Comparison of ENCODE assay signal across 8 cellular contexts in genomic region chr2:159124441-159124911, GRCh38.
DNase-seq lines count a peak whose midpoint lies in the region; ATAC-seq and TF ChIP-seq lines count a peak whose summit lies in the region.

No MANE protein-coding gene starts in this region.

- H3K4me1 Mint-ChIP-seq in CD4-positive, alpha-beta memory T cell, result peaks cover 9 to 22% (median 11%) of the 10 kb centered on the region in 4 donors
- peaks cover 17% of the 10 kb centered on the region for H3K4me1 Mint-ChIP-seq in activated naive CD8-positive, alpha-beta T cell treated with anti-CD3 and anti-CD28 coated beads, Interleukin-2, amount 10 ng/mL, durations not matched to agents 7 days and 5 days

- H3K27me3 ChIP-seq in CD4-positive, alpha-beta memory T cell (ENCODE audit: insufficient read depth, low read length), result no peaks in the 10 kb centered on the region
- H3K27me3 ChIP-seq in MG63 (no peaks in the 10 kb centered on the region), stomach (no peaks in the 10 kb centered on the region)

- no peaks in the 10 kb centered on the region for H3K36me3 ChIP-seq in CD4-positive, alpha-beta memory T cell (ENCODE audit: insufficient read depth, low read length)
- H3K36me3 ChIP-seq in MG63, result no peaks in the 10 kb centered on the region; the same call in 1 of the 2 replicates
- peaks cover 0 to 4% (median 0%) of the 10 kb centered on the region in 4 donors for H3K36me3 ChIP-seq in stomach

- H3K27me3 Mint-ChIP-seq in CD4-positive, alpha-beta memory T cell, result no peaks in the 10 kb centered on the region
- no peaks in the 10 kb centered on the region for H3K27me3 Mint-ChIP-seq in activated naive CD8-positive, alpha-beta T cell treated with anti-CD3 and anti-CD28 coated beads, Interleukin-2, amount 10 ng/mL, durations not matched to agents 7 days and 5 days

- H3K4me3 Mint-ChIP-seq in CD4-positive, alpha-beta memory T cell, result no peak overlapping the region
- peak overlapping the region; percentile 19 for H3K4me3 Mint-ChIP-seq in activated naive CD8-positive, alpha-beta T cell treated with anti-CD3 and anti-CD28 coated beads, Interleukin-2, amount 10 ng/mL, durations not matched to agents 7 days and 5 days

- peak; percentile 62 for ATAC-seq in activated naive CD8-positive, alpha-beta T cell treated with anti-CD3 and anti-CD28 coated beads, Interleukin-2, amount 10 ng/mL, durations not matched to agents 7 days and 5 days (ENCODE audit: low read depth)
- ATAC-seq in GM21576 (IDR thresholded peaks at IDR 0.05; ENCODE audit: unreplicated experiment) (no peak), GM21515 (IDR thresholded peaks at IDR 0.05; ENCODE audit: unreplicated experiment) (no peak)

- CTCF ChIA-PET in CD4-positive, alpha-beta memory T cell (lab: Charles Lee; ENCODE audit: partially characterized antibody), result interaction anchor here (0.6 to 1.7 kb wide), 5 partner anchors 8 to 137 kb away, joined by 3 to 6 read pairs (median 4); no protein-coding TSS in a partner anchor

- TF ChIP-seq CTCF in stomach (IDR thresholded peaks at IDR 0.05), result no peak

- intact Hi-C loops in CD4-positive, alpha-beta memory T cell (cut with micrococcal nuclease), result no loop called here
- intact Hi-C loops in stomach (cut with DNase I; ENCODE audit: low total_unique reads), result no loop called here

- no peak for TF ChIP-seq POLR2A in stomach (IDR thresholded peaks at IDR 0.05)

- POLR2A ChIA-PET in CD4-positive, alpha-beta memory T cell (lab: Charles Lee; ENCODE audit: partially characterized antibody), result no interaction called here
- POLR2A ChIA-PET in activated naive CD8-positive, alpha-beta T cell treated with anti-CD3 and anti-CD28 coated beads, Interleukin-2, amount 10 ng/mL, durations not matched to agents 7 days and 5 days (lab: Charles Lee), result interaction anchor here (0.6 kb wide), 1 partner anchor 172 kb away, joined by 5 read pairs; no protein-coding TSS in a partner anchor

- H3K9me3 ChIP-seq in CD4-positive, alpha-beta memory T cell (ENCODE audit: control insufficient read depth in 1 of 2, low read length in 2 of 2), result no peaks in the 10 kb centered on the region
- H3K9me3 ChIP-seq in MG63 (no peaks in the 10 kb centered on the region), stomach (no peaks in the 10 kb centered on the region)

- no peaks in the 10 kb centered on the region for H3K4me1 ChIP-seq in CD4-positive, alpha-beta memory T cell (ENCODE audit: insufficient read depth, low read length)
- peaks cover 17 to 42% (median 27%) of the 10 kb centered on the region in 4 donors for H3K4me1 ChIP-seq in stomach

- no peak overlapping the region for H3K4me3 ChIP-seq in CD4-positive, alpha-beta memory T cell (ENCODE audit: low read length in 2 of 2)
- H3K4me3 ChIP-seq in MG63 (no peak overlapping the region), stomach (no peak overlapping the region)

- no peaks in the 10 kb centered on the region for H3K36me3 Mint-ChIP-seq in CD4-positive, alpha-beta memory T cell
- no peaks in the 10 kb centered on the region for H3K36me3 Mint-ChIP-seq in activated naive CD8-positive, alpha-beta T cell treated with anti-CD3 and anti-CD28 coated beads, Interleukin-2, amount 10 ng/mL, durations not matched to agents 7 days and 5 days

- 18 to 29% (median 24%) methylated on average over 5 of the region's 5 CpGs for WGBS in stomach, 5 donors

- no peak for TF ChIP-seq EP300 in stomach (IDR thresholded peaks at IDR 0.05)

- peak overlapping the region; percentile 20 to 87 (median 69) for H3K27ac Mint-ChIP-seq in CD4-positive, alpha-beta memory T cell
- peak overlapping the region; percentile 50 for H3K27ac Mint-ChIP-seq in activated naive CD8-positive, alpha-beta T cell treated with anti-CD3 and anti-CD28 coated beads, Interleukin-2, amount 10 ng/mL, durations not matched to agents 7 days and 5 days

- no peak overlapping the region for H3K27ac ChIP-seq in CD4-positive, alpha-beta memory T cell (ENCODE audit: low read depth, low read length)
- peak overlapping the region; percentile 16 to 74 (median 41) for H3K27ac ChIP-seq in stomach

- DNase-seq in CD4-positive, alpha-beta memory T cell, result no peak
- peak; percentile 68 for DNase-seq in MG63
- no peak for DNase-seq in activated naive CD8-positive, alpha-beta T cell treated with anti-CD3 and anti-CD28 coated beads, Interleukin-2, amount 10 ng/mL, durations not matched to agents 7 days and 5 days
- peak; percentile 92 for DNase-seq in islet precursor cell
- peak; percentile 34 for DNase-seq in stomach
- no peak for DNase-seq in SHP77 (lab: John Stamatoyannopoulos, UW)

- no peaks in the 10 kb centered on the region for H3K9me3 Mint-ChIP-seq in CD4-positive, alpha-beta memory T cell
- H3K9me3 Mint-ChIP-seq in activated naive CD8-positive, alpha-beta T cell treated with anti-CD3 and anti-CD28 coated beads, Interleukin-2, amount 10 ng/mL, durations not matched to agents 7 days and 5 days, result no peaks in the 10 kb centered on the region

Comparison
In these comparisons a context has a peak if more than half of its experiments do, and no peak if none do; other contexts are left out.
1. DNase-seq: peak in MG63 (single experiment), islet precursor cell (single experiment) and stomach (single experiment); none in CD4-positive, alpha-beta memory T cell (0 of 5), activated naive CD8-positive, alpha-beta T cell treated with anti-CD3 and anti-CD28 coated beads, Interleukin-2, amount 10 ng/mL, durations not matched to agents 7 days and 5 days (single experiment) and SHP77 (0 of 2).